ENCODE assay signal across 25 cellular contexts in the genomic region with DNA sequence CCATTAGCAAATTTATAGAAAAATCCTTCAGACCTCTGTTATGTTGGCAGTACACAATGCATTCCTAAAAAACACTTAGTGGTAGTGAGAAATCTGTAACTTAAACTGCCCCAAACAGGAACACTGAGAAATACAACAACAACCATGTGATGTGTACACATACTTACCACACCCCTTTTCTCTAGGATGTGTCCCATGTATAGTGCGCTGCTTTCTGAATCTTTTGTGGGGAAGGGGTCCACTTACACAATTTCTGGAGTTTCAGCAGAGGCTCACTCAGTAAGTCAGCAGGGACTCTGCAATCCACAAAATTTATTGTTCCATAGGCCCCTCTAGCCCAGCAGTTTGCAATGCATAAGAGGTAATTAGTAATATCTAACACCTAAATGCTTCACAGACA.
"Had no signal": no experiment of that assay in that cellular context is flagged by ENCODE, and none has a peak within 500 bp of the region (broad histone marks: within the 10 kb centered on the region; RNA-seq: fewer than 3 reads in every experiment).

No MANE protein-coding gene starts in this region.

- H3K9me3 Mint-ChIP-seq: activated CD4-positive, alpha-beta memory T cell treated with anti-CD3 and anti-CD28 coated beads, Interleukin-2, amount 10 ng/mL, durations not matched to agents 7 days and 5 days; activated naive CD8-positive, alpha-beta T cell treated with anti-CD3 and anti-CD28 coated beads, Interleukin-2, amount 10 ng/mL, durations not matched to agents 7 days and 5 days; T-helper 1 cell treated with Interleukin-12 subunit alpha and Interleukin-12 subunit beta and Interleukin-4 antibody, amounts not matched to agents 30 μg/mL and 1 μg/mL, for 36 hours had no signal

- H3K36me3 Mint-ChIP-seq: activated naive CD8-positive, alpha-beta T cell treated with anti-CD3 and anti-CD28 coated beads, Interleukin-2, amount 10 ng/mL, durations not matched to agents 7 days and 5 days had no signal

- ATAC-seq: Panc1 had no signal

- H3K4me3 ChIP-seq: adrenal gland, breast epithelium, MG63 had no signal

- H3K27ac Mint-ChIP-seq: activated CD4-positive, alpha-beta memory T cell treated with anti-CD3 and anti-CD28 coated beads, Interleukin-2, amount 10 ng/mL, durations not matched to agents 7 days and 5 days; activated CD4-positive, alpha-beta T cell treated with anti-CD3 and anti-CD28 coated beads, Interleukin-2, amount 10 ng/mL, durations not matched to agents 7 days and 5 days; activated naive CD8-positive, alpha-beta T cell treated with anti-CD3 and anti-CD28 coated beads, Interleukin-2, amount 10 ng/mL, durations not matched to agents 7 days and 5 days; T-helper 1 cell treated with Interleukin-12 subunit alpha and Interleukin-12 subunit beta and Interleukin-4 antibody, amounts not matched to agents 30 μg/mL and 1 μg/mL, for 36 hours had no signal

- H3K27me3 ChIP-seq: adrenal gland, breast epithelium, MG63 had no signal

- DNase-seq: activated CD4-positive, alpha-beta memory T cell treated with anti-CD3 and anti-CD28 coated beads, Interleukin-2, amount 10 ng/mL, durations not matched to agents 7 days and 5 days; activated CD4-positive, alpha-beta T cell treated with anti-CD3 and anti-CD28 coated beads, Interleukin-2, amount 10 ng/mL, durations not matched to agents 7 days and 5 days; activated CD4-positive, CD25-positive, alpha-beta regulatory T cell treated with anti-CD3 and anti-CD28 coated beads, Interleukin-2, amount 50 U/mL, for 72 hours; activated CD8-positive, alpha-beta memory T cell treated with anti-CD3 and anti-CD28 coated beads, Interleukin-2, amount 50 U/mL, for 48 hours; activated naive CD4-positive, alpha-beta T cell treated with anti-CD3 and anti-CD28 coated beads, Interleukin-2, amount 50 U/mL, for 16 hours; activated naive CD8-positive, alpha-beta T cell treated with anti-CD3 and anti-CD28 coated beads, Interleukin-2, amount 10 ng/mL, durations not matched to agents 7 days and 5 days; activated T-cell treated with anti-CD3 and anti-CD28 coated beads, Interleukin-2, amount 50 U/mL, for 1 hour; adrenal gland; anterior cingulate cortex; MG63; MV-4-11; NCI-H1092 treated with DMSO at 0.1 percent for 48 hours; NCI-H1436; NCI-H1694 treated with DMSO at 0.1 percent for 48 hours; NCI-H2029 treated with DMSO at 0.1 percent for 48 hours; NCI-H345; NCI-H510A; NCI-H526 treated with DMSO at 0.1 percent for 48 hours; NCI-H82; OCI-M1; SHP77 had no signal

- H3K9me3 ChIP-seq: adrenal gland, breast epithelium, MG63 had no signal

- H3K4me3 Mint-ChIP-seq: activated CD4-positive, alpha-beta memory T cell treated with anti-CD3 and anti-CD28 coated beads, Interleukin-2, amount 10 ng/mL, durations not matched to agents 7 days and 5 days; activated CD4-positive, alpha-beta T cell treated with anti-CD3 and anti-CD28 coated beads, Interleukin-2, amount 10 ng/mL, durations not matched to agents 7 days and 5 days; activated naive CD8-positive, alpha-beta T cell treated with anti-CD3 and anti-CD28 coated beads, Interleukin-2, amount 10 ng/mL, durations not matched to agents 7 days and 5 days; T-helper 1 cell treated with Interleukin-12 subunit alpha and Interleukin-12 subunit beta and Interleukin-4 antibody, amounts not matched to agents 30 μg/mL and 1 μg/mL, for 36 hours had no signal

- H3K27ac ChIP-seq: RWPE1 had no signal

- H3K27me3 Mint-ChIP-seq: activated CD4-positive, alpha-beta memory T cell treated with anti-CD3 and anti-CD28 coated beads, Interleukin-2, amount 10 ng/mL, durations not matched to agents 7 days and 5 days; activated CD4-positive, alpha-beta T cell treated with anti-CD3 and anti-CD28 coated beads, Interleukin-2, amount 10 ng/mL, durations not matched to agents 7 days and 5 days had no signal

- H3K36me3 ChIP-seq: adrenal gland, breast epithelium, MG63 had no signal
